Comparison of ENCODE assay signal across 17 cellular contexts in genomic region chr9:6664204-6664683, GRCh38. TPM values are rescaled to one million over a fixed set of nuclear protein-coding genes. Genes with fewer than 3 reads are reported as not detected.
"Had no signal": no experiment of that assay in that cellular context is flagged by ENCODE, and none has a peak within 500 bp of the region (broad histone marks: within the 10 kb centered on the region; RNA-seq: fewer than 3 reads in every experiment).

No MANE protein-coding gene starts in this region.

- H3K9me3 ChIP-seq: left ventricle myocardium inferior, ovary, sigmoid colon, thyroid gland had no signal

- DNase-seq: activated CD4-positive, alpha-beta T cell treated with anti-CD3 and anti-CD28 coated beads, Interleukin-2, amount 50 U/mL, for 1 hour; activated CD4-positive, CD25-positive, alpha-beta regulatory T cell treated with anti-CD3 and anti-CD28 coated beads, Interleukin-2, amount 50 U/mL, for 72 hours; activated CD8-positive, alpha-beta memory T cell treated with anti-CD3 and anti-CD28 coated beads, Interleukin-2, amount 50 U/mL, for 4 hours; activated gamma-delta T cell; activated T-cell treated with anti-CD3 and anti-CD28 coated beads, Interleukin-2, amount 50 U/mL, for 48 hours; amniotic stem cell; caudate nucleus; left ventricle myocardium inferior; naive B cell; ovary; sigmoid colon; stimulated activated CD4-positive, alpha-beta T cell treated with anti-CD3 and anti-CD28 coated beads, Interleukin-4, amount 100 ng/mL, for 4 hours; thyroid gland had no signal

- H3K27ac Mint-ChIP-seq: activated naive CD4-positive, alpha-beta T cell treated with anti-CD3 and anti-CD28 coated beads, Interleukin-2, amount 50 U/mL, for 72 hours; brain; stimulated activated memory B cell treated with anti-CD40 and anti-IgM and Interleukin-4, amounts not matched to agents 10 μg/mL and 1 μg/mL and 100 μg/mL, for 72 hours; T-helper 1 cell treated with Interleukin-12 subunit alpha and Interleukin-12 subunit beta and Interleukin-4 antibody, amounts not matched to agents 30 μg/mL and 1 μg/mL, for 36 hours had no signal

- H3K27me3 Mint-ChIP-seq: brain; naive B cell; stimulated activated memory B cell treated with anti-CD40 and anti-IgM and Interleukin-4, amounts not matched to agents 10 μg/mL and 1 μg/mL and 100 μg/mL, for 72 hours had no signal

- H3K36me3 ChIP-seq: left ventricle myocardium inferior, ovary, sigmoid colon, thyroid gland had no signal

- H3K27me3 ChIP-seq: ovary, sigmoid colon, thyroid gland had no signal

- H3K36me3 Mint-ChIP-seq: activated naive CD4-positive, alpha-beta T cell treated with anti-CD3 and anti-CD28 coated beads, Interleukin-2, amount 50 U/mL, for 72 hours; brain; naive B cell; stimulated activated memory B cell treated with anti-CD40 and anti-IgM and Interleukin-4, amounts not matched to agents 10 μg/mL and 1 μg/mL and 100 μg/mL, for 72 hours had no signal

- H3K4me3 Mint-ChIP-seq: brain; naive B cell; stimulated activated memory B cell treated with anti-CD40 and anti-IgM and Interleukin-4, amounts not matched to agents 10 μg/mL and 1 μg/mL and 100 μg/mL, for 72 hours; T-helper 1 cell treated with Interleukin-12 subunit alpha and Interleukin-12 subunit beta and Interleukin-4 antibody, amounts not matched to agents 30 μg/mL and 1 μg/mL, for 36 hours had no signal

- H3K4me1 ChIP-seq: left ventricle myocardium inferior, sigmoid colon, thyroid gland had no signal

- ATAC-seq: activated naive CD4-positive, alpha-beta T cell treated with anti-CD3 and anti-CD28 coated beads, Interleukin-2, amount 50 U/mL, for 72 hours; stimulated activated memory B cell treated with anti-CD40 and anti-IgM and Interleukin-4, amounts not matched to agents 10 μg/mL and 1 μg/mL and 100 μg/mL, for 72 hours had no signal

- H3K4me3 ChIP-seq: left ventricle myocardium inferior, ovary, sigmoid colon, thyroid gland had no signal

- H3K4me1 Mint-ChIP-seq: stimulated activated memory B cell treated with anti-CD40 and anti-IgM and Interleukin-4, amounts not matched to agents 10 μg/mL and 1 μg/mL and 100 μg/mL, for 72 hours had no signal

- H3K9me3 Mint-ChIP-seq: activated naive CD4-positive, alpha-beta T cell treated with anti-CD3 and anti-CD28 coated beads, Interleukin-2, amount 50 U/mL, for 72 hours; brain; naive B cell; stimulated activated memory B cell treated with anti-CD40 and anti-IgM and Interleukin-4, amounts not matched to agents 10 μg/mL and 1 μg/mL and 100 μg/mL, for 72 hours; T-helper 1 cell treated with Interleukin-12 subunit alpha and Interleukin-12 subunit beta and Interleukin-4 antibody, amounts not matched to agents 30 μg/mL and 1 μg/mL, for 36 hours had no signal

- H3K27ac ChIP-seq: left ventricle myocardium inferior, ovary, sigmoid colon, thyroid gland had no signal

RNA-seq across cellular contexts. Expression of gene GLDC, which starts 18.7 kb away (rescaled TPM):
- total RNA-seq: left ventricle myocardium inferior had no signal
